Comparison of ENCODE assay signal across 8 cellular contexts in the genomic region with DNA sequence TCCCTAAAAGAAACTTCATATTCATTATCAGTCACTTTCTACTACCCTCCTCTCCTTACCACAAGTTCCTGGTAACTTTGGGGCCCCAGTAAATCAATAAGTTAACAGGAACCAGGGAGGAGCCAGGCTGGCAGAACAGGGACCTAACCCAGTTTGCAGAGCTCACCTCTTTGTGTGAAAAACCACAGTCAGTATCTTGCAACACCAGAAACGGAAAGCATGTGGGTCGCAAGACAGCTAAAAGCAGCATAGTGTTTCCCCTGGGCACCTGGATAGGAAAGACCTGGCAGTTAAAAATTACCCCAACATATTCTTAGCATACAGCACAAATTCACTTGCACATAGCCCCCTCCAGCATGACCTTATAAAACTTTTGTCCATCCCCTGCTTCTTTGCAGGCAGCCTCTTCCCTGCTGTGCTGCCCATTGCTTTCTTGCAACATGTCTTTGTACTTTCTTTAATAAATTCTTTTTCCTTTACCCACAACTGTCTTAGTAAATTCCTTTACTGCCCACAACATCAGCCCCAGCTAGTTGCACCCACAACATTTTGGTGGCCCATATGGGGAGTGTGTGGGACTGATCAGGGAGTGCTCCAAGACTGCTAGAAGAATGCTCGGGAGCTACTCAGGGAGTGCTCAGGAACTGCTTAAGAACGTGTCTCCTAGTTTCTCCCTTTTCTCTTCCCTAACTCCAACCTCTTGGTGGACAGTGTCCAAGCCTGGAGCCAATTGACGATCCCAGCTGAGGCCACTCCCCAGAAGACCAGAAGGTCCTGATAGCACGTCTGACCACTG.
A peak's percentile ranks its signal among the peaks of the same experiment; 100 is the strongest.
DNase-seq lines count a peak whose midpoint lies in the region; ATAC-seq and TF ChIP-seq lines count a peak whose summit lies in the region.

No MANE protein-coding gene starts in this region.

- H3K27ac Mint-ChIP-seq in CD8-positive, alpha-beta memory T cell, result peak overlapping the region; percentile 50 to 90 (median 70)
- H3K27ac Mint-ChIP-seq in activated T-helper 2 cell treated with anti-CD3 and anti-CD28 coated beads, Interferon-gamma antibody, Interleukin-2, Interleukin-4, amounts not matched to agents 10 μg/mL and 5 μg/mL and 100 μg/mL, durations not matched to agents 14 hours and 24 hours and 36 hours, result no peak overlapping the region

- peaks cover 0 to 1% of the 10 kb centered on the region in 2 donors for H3K27me3 Mint-ChIP-seq in CD8-positive, alpha-beta memory T cell
- H3K27me3 Mint-ChIP-seq in activated T-helper 2 cell treated with anti-CD3 and anti-CD28 coated beads, Interferon-gamma antibody, Interleukin-2, Interleukin-4, amounts not matched to agents 10 μg/mL and 5 μg/mL and 100 μg/mL, durations not matched to agents 14 hours and 24 hours and 36 hours (ENCODE audit: low read depth), result no peaks in the 10 kb centered on the region

- H3K9me3 Mint-ChIP-seq in CD8-positive, alpha-beta memory T cell, result no peaks in the 10 kb centered on the region
- H3K9me3 Mint-ChIP-seq in activated T-helper 2 cell treated with anti-CD3 and anti-CD28 coated beads, Interferon-gamma antibody, Interleukin-2, Interleukin-4, amounts not matched to agents 10 μg/mL and 5 μg/mL and 100 μg/mL, durations not matched to agents 14 hours and 24 hours and 36 hours, result peaks cover 7% of the 10 kb centered on the region

- CTCF ChIA-PET in CD8-positive, alpha-beta memory T cell (lab: Charles Lee), result no interaction called here

- H3K4me1 ChIP-seq in CD8-positive, alpha-beta memory T cell (ENCODE audit: insufficient read depth, low read length), result peaks cover 29% of the 10 kb centered on the region
- H3K4me1 ChIP-seq in heart right ventricle, result peaks cover 0 to 18% (median 0%) of the 10 kb centered on the region in 9 donors

- no peaks in the 10 kb centered on the region for H3K27me3 ChIP-seq in CD8-positive, alpha-beta memory T cell (ENCODE audit: insufficient read depth, low read length, poor library complexity, severe bottlenecking)
- H3K27me3 ChIP-seq in heart right ventricle, result peaks cover 0 to 53% (median 0%) of the 10 kb centered on the region in 7 donors

- ATAC-seq in GM21381 (IDR thresholded peaks at IDR 0.05; ENCODE audit: unreplicated experiment) (peak; percentile 85), HG03558 (IDR thresholded peaks at IDR 0.05; ENCODE audit: extremely low read depth, unreplicated experiment) (peak; percentile 87), heart right ventricle (no peak)

- H3K4me1 Mint-ChIP-seq in CD8-positive, alpha-beta memory T cell, result peaks cover 58 to 72% (median 64%) of the 10 kb centered on the region in 3 donors
- peaks cover 48% of the 10 kb centered on the region for H3K4me1 Mint-ChIP-seq in activated T-helper 2 cell treated with anti-CD3 and anti-CD28 coated beads, Interferon-gamma antibody, Interleukin-2, Interleukin-4, amounts not matched to agents 10 μg/mL and 5 μg/mL and 100 μg/mL, durations not matched to agents 14 hours and 24 hours and 36 hours (ENCODE audit: low read depth)

- intact Hi-C loops in activated T-helper 2 cell treated with anti-CD3 and anti-CD28 coated beads, Interferon-gamma antibody, Interleukin-2, Interleukin-4, amounts not matched to agents 10 μg/mL and 5 μg/mL and 100 μg/mL, durations not matched to agents 14 hours and 24 hours and 36 hours (cut with micrococcal nuclease), result loop anchor here (5.0 to 10.0 kb wide), 2 partner anchors 111 to 174 kb away; no protein-coding TSS in a partner anchor
- intact Hi-C loops in heart right ventricle (cut with DNase I), result loop anchor here in 1 of 10 donors (10.0 kb wide), 1 partner anchor 234 kb away; no protein-coding TSS in a partner anchor

- 76 to 78% methylated on average over 6 of the region's 6 CpGs for whole genome bisulfite sequencing in heart right ventricle, 2 donors

- peaks cover 0 to 10% (median 0%) of the 10 kb centered on the region in 3 donors for H3K36me3 Mint-ChIP-seq in CD8-positive, alpha-beta memory T cell
- peaks cover 16% of the 10 kb centered on the region for H3K36me3 Mint-ChIP-seq in activated T-helper 2 cell treated with anti-CD3 and anti-CD28 coated beads, Interferon-gamma antibody, Interleukin-2, Interleukin-4, amounts not matched to agents 10 μg/mL and 5 μg/mL and 100 μg/mL, durations not matched to agents 14 hours and 24 hours and 36 hours (ENCODE audit: low read depth)

- POLR2A ChIA-PET in CD8-positive, alpha-beta memory T cell (lab: Charles Lee), result no interaction called here

- no peak overlapping the region for H3K27ac ChIP-seq in CD8-positive, alpha-beta memory T cell (ENCODE audit: low read depth, low read length)
- H3K27ac ChIP-seq in heart right ventricle, result no peak overlapping the region

- no peaks in the 10 kb centered on the region for H3K9me3 ChIP-seq in CD8-positive, alpha-beta memory T cell (ENCODE audit: low read length)
- H3K9me3 ChIP-seq in heart right ventricle, result peaks cover 0 to 12% (median 0%) of the 10 kb centered on the region in 11 donors

- peak overlapping the region; percentile 31 for H3K4me3 ChIP-seq in CD8-positive, alpha-beta memory T cell (ENCODE audit: low read length)
- no peak overlapping the region for H3K4me3 ChIP-seq in heart right ventricle

- peak overlapping the region; percentile 22 to 83 (median 74) for H3K4me3 Mint-ChIP-seq in CD8-positive, alpha-beta memory T cell
- H3K4me3 Mint-ChIP-seq in activated T-helper 2 cell treated with anti-CD3 and anti-CD28 coated beads, Interferon-gamma antibody, Interleukin-2, Interleukin-4, amounts not matched to agents 10 μg/mL and 5 μg/mL and 100 μg/mL, durations not matched to agents 14 hours and 24 hours and 36 hours (ENCODE audit: low read depth), result peak overlapping the region; percentile 1

- no peaks in the 10 kb centered on the region for H3K36me3 ChIP-seq in CD8-positive, alpha-beta memory T cell (ENCODE audit: insufficient read depth, low read length)
- H3K36me3 ChIP-seq in heart right ventricle, result no peaks in the 10 kb centered on the region

- peak; percentile 3 to 56 (median 20) for DNase-seq in CD8-positive, alpha-beta memory T cell
- peak; percentile 26 for DNase-seq in activated T-helper 2 cell treated with anti-CD3 and anti-CD28 coated beads, Interferon-gamma antibody, Interleukin-2, Interleukin-4, amounts not matched to agents 10 μg/mL and 5 μg/mL and 100 μg/mL, durations not matched to agents 14 hours and 24 hours and 36 hours (ENCODE audit: low spot score)
- DNase-seq in COR-L47 (lab: John Stamatoyannopoulos, UW), result no peak
- DNase-seq in AG08395 (ENCODE audit: low spot score), result no peak
- DNase-seq in heart right ventricle, result no peak
- no peak for DNase-seq in DMS53 (lab: John Stamatoyannopoulos, UW)

- no peak for TF ChIP-seq CTCF in heart right ventricle (IDR thresholded peaks at IDR 0.05)

Comparison
In these comparisons a context has a peak if more than half of its experiments do, and no peak if none do; other contexts are left out.
1. DNase-seq: peak in CD8-positive, alpha-beta memory T cell (5 of 5) and activated T-helper 2 cell treated with anti-CD3 and anti-CD28 coated beads, Interferon-gamma antibody, Interleukin-2, Interleukin-4, amounts not matched to agents 10 μg/mL and 5 μg/mL and 100 μg/mL, durations not matched to agents 14 hours and 24 hours and 36 hours (single experiment); none in COR-L47 (single experiment), AG08395 (single experiment), heart right ventricle (0 of 2) and DMS53 (single experiment).
2. ATAC-seq: peak in GM21381 (single experiment) and HG03558 (single experiment); none in heart right ventricle (0 of 8).